Comparison of ENCODE assay signal across 8 cellular contexts in genomic region chr11:64917663-64917995, GRCh38. TPM values are rescaled to one million over a fixed set of nuclear protein-coding genes. Genes with fewer than 3 reads are reported as not detected.
DNase-seq lines count a peak whose midpoint lies in the region.

No MANE protein-coding gene starts in this region.

- peak overlapping the region; percentile 97 for H3K27ac Mint-ChIP-seq in T-helper 2 cell treated with Interferon-gamma antibody and Interleukin-4, amounts not matched to agents 5 μg/mL and 100 μg/mL, for 36 hours

- peaks cover 20% of the 10 kb centered on the region for H3K4me1 Mint-ChIP-seq in T-helper 2 cell treated with Interferon-gamma antibody and Interleukin-4, amounts not matched to agents 5 μg/mL and 100 μg/mL, for 36 hours (ENCODE audit: low read depth)

- no peaks in the 10 kb centered on the region for H3K9me3 ChIP-seq in adipocyte (ENCODE audit: control insufficient read depth, low read length)

- no peaks in the 10 kb centered on the region for H3K36me3 Mint-ChIP-seq in T-helper 2 cell treated with Interferon-gamma antibody and Interleukin-4, amounts not matched to agents 5 μg/mL and 100 μg/mL, for 36 hours (ENCODE audit: low read depth)

- peaks cover 16% of the 10 kb centered on the region for H3K36me3 ChIP-seq in adipocyte (ENCODE audit: control insufficient read depth, insufficient read depth, low read length, severe bottlenecking)

- peaks cover 19% of the 10 kb centered on the region for H3K4me1 ChIP-seq in adipocyte (ENCODE audit: control insufficient read depth, insufficient read depth, low read length)

- H3K27ac ChIP-seq in layer of hippocampus (ENCODE audit: low read depth, low read length) (peak overlapping the region; percentile 76), temporal lobe (ENCODE audit: low read depth, low read length) (peak overlapping the region; percentile 91)

- H3K27me3 ChIP-seq in adipocyte (replicated peaks; ENCODE audit: control insufficient read depth, insufficient read depth, low read length) (no peaks in the 10 kb centered on the region), layer of hippocampus (ENCODE audit: control insufficient read depth, insufficient read depth, low read length) (no peaks in the 10 kb centered on the region)

- peak overlapping the region; percentile 97 for H3K4me3 Mint-ChIP-seq in T-helper 2 cell treated with Interferon-gamma antibody and Interleukin-4, amounts not matched to agents 5 μg/mL and 100 μg/mL, for 36 hours

- H3K4me3 ChIP-seq in adipocyte (ENCODE audit: low read length), result peak overlapping the region; percentile 83

- no peak for DNase-seq in T-helper 2 cell treated with Interferon-gamma antibody and Interleukin-4, amounts not matched to agents 5 μg/mL and 100 μg/mL, for 36 hours (ENCODE audit: low spot score)
- DNase-seq in T-helper 2 cell (no peak), adipocyte (ENCODE audit: low read depth) (no peak), occipital lobe (lab: John Stamatoyannopoulos, UW) (no peak), mucosa of gallbladder (ENCODE audit: low spot score) (no peak)
- no peak for DNase-seq in stimulated activated CD8-positive, alpha-beta memory T cell treated with anti-CD3 and anti-CD28 coated beads, Interleukin-4, amount 100 ng/mL, for 48 hours

- H3K9me3 Mint-ChIP-seq in T-helper 2 cell treated with Interferon-gamma antibody and Interleukin-4, amounts not matched to agents 5 μg/mL and 100 μg/mL, for 36 hours, result no peaks in the 10 kb centered on the region

- no peaks in the 10 kb centered on the region for H3K27me3 Mint-ChIP-seq in T-helper 2 cell treated with Interferon-gamma antibody and Interleukin-4, amounts not matched to agents 5 μg/mL and 100 μg/mL, for 36 hours (ENCODE audit: low read depth)

- H3K9ac ChIP-seq in adipocyte (ENCODE audit: low read length), result peak overlapping the region; percentile 90

RNA-seq across cellular contexts. Expression of gene ATG2A, which starts 0.6 kb away (rescaled TPM):
- total RNA-seq in temporal lobe (5.7 TPM), occipital lobe (5.5 TPM), mucosa of gallbladder (39.3 TPM)

RNA-seq across cellular contexts. Expression of gene PPP2R5B, which starts 6.9 kb away (rescaled TPM):
- total RNA-seq in temporal lobe (26.6 TPM), occipital lobe (22.8 TPM), mucosa of gallbladder (44.1 TPM)

RNA-seq across cellular contexts. Expression of gene GPHA2, which starts 18.1 kb away (rescaled TPM):
- total RNA-seq in temporal lobe (not detected), occipital lobe (not detected), mucosa of gallbladder (1.3 TPM)

RNA-seq across cellular contexts. Expression of gene EHD1, which starts 39.2 kb away (rescaled TPM):
- total RNA-seq in temporal lobe, result 17.7 TPM
- 22.9 TPM for total RNA-seq in occipital lobe
- total RNA-seq in mucosa of gallbladder, result 85.6 TPM

RNA-seq across cellular contexts. Expression of gene MAJIN, which starts 54.3 kb away (rescaled TPM):
- not detected for total RNA-seq in temporal lobe
- not detected for total RNA-seq in occipital lobe
- not detected for total RNA-seq in mucosa of gallbladder
